ENCODE assay signal across 8 cellular contexts in genomic region chr15:96331942-96332853, GRCh38. TPM values are rescaled to one million over a fixed set of nuclear protein-coding genes. Genes with fewer than 3 reads are reported as not detected.
DNase-seq lines count a peak whose midpoint lies in the region; ATAC-seq and TF ChIP-seq lines count a peak whose summit lies in the region.

No MANE protein-coding gene starts in this region.

- H3K27me3 ChIP-seq in lower lobe of right lung (ENCODE audit: low read depth): peaks cover 20% of the 10 kb centered on the region

- H3K4me3 ChIP-seq in cardiac fibroblast (replicated peaks in 1 of 2; ENCODE audit: low read depth in 2 of 2, low read length in 2 of 2): peak overlapping the region; percentile 83 to 92
- H3K4me3 ChIP-seq in lower lobe of right lung: peak overlapping the region; percentile 71
- H3K4me3 ChIP-seq in urinary bladder (ENCODE audit: low read depth, low read length): peak overlapping the region; percentile 97

- intact Hi-C loops in lower lobe of right lung (cut with DNase I): no loop called here

- ATAC-seq in lower lobe of right lung (peak in 1 of 2 donors; percentile 11), GM18517 (IDR thresholded peaks at IDR 0.05; ENCODE audit: unreplicated experiment) (no peak), HG03175 (IDR thresholded peaks at IDR 0.05; ENCODE audit: unreplicated experiment) (no peak)
- ATAC-seq in activated CD4-positive, CD25-positive, alpha-beta regulatory T cell treated with anti-CD3 and anti-CD28 coated beads, Interleukin-2, amount 50 U/mL, for 24 hours: no peak

- H3K27ac ChIP-seq in lower lobe of right lung (peak overlapping the region; percentile 90), urinary bladder (ENCODE audit: low read depth) (peak overlapping the region; percentile 96)

- H3K4me1 ChIP-seq in lower lobe of right lung (no peaks in the 10 kb centered on the region), urinary bladder (ENCODE audit: insufficient read depth) (no peaks in the 10 kb centered on the region)

- TF ChIP-seq CTCF in cardiac fibroblast (IDR thresholded peaks at IDR 0.05; ENCODE audit: low read depth, low read length) (no peak), lower lobe of right lung (IDR thresholded peaks at IDR 0.05) (no peak)

- H3K36me3 ChIP-seq in lower lobe of right lung (peaks cover 21% of the 10 kb centered on the region), urinary bladder (ENCODE audit: insufficient read depth) (no peaks in the 10 kb centered on the region)

- WGBS in urinary bladder: 1% methylated on average over 75 of the region's 75 CpGs

- H3K9me3 ChIP-seq in lower lobe of right lung: no peaks in the 10 kb centered on the region

- peak; percentile 51 for DNase-seq in EL
- peak; percentile 23 for DNase-seq in NCI-H2171 (lab: John Stamatoyannopoulos, UW)
- DNase-seq in cardiac fibroblast (ENCODE audit: low read depth in 2 of 2): peak; percentile 54 to 66
- DNase-seq in lower lobe of right lung: peak; percentile 77

RNA-seq across cellular contexts. Expression of gene NR2F2, which starts 1.7 kb away (rescaled TPM):
- total RNA-seq in lower lobe of right lung (50.6 TPM), urinary bladder (28.0 TPM)
- 66.2 TPM for polyA plus RNA-seq in urinary bladder

Comparison
In these comparisons a context has a peak if more than half of its experiments do, and no peak if none do; other contexts are left out.
1. DNase-seq: peak in every context shown above with its lines; median percentile 77 in lower lobe of right lung; 60 in cardiac fibroblast; 51 in EL; 23 in NCI-H2171.